Comparison of ENCODE assay signal across 1 cellular context in genomic region chr3:157368171-157368570, GRCh38.
TF ChIP-seq lines count a peak whose summit lies in the region.

No MANE protein-coding gene starts in this region.

TF ChIP-seq in H1, 55 proteins besides CTCF, POLR2A, EP300 and RAD21 (continued from another document):
- TF ChIP-seq CHD7 (IDR thresholded peaks at IDR 0.05; ENCODE audit: insufficient replicate concordance, low read length): no peak
- no peak for TF ChIP-seq CBX5 (IDR thresholded peaks at IDR 0.05; ENCODE audit: low read depth, low read length)
- TF ChIP-seq ATF2 (IDR thresholded peaks at IDR 0.05; ENCODE audit: low read length): no peak
- no peak for TF ChIP-seq TEAD4 (IDR thresholded peaks at IDR 0.05; ENCODE audit: low read depth, low read length)
- no peak for TF ChIP-seq ATF3 (IDR thresholded peaks at IDR 0.05; ENCODE audit: insufficient read depth, low read depth, low read length)
- no peak for TF ChIP-seq RNF2 (IDR thresholded peaks at IDR 0.05; ENCODE audit: borderline replicate concordance, low read depth, low read length, missing control alignments, poor library complexity, severe bottlenecking)
- no peak for TF ChIP-seq SUZ12 (IDR thresholded peaks at IDR 0.05; ENCODE audit: low read length)
